Comparison of ENCODE assay signal across 12 cellular contexts in the genomic region with DNA sequence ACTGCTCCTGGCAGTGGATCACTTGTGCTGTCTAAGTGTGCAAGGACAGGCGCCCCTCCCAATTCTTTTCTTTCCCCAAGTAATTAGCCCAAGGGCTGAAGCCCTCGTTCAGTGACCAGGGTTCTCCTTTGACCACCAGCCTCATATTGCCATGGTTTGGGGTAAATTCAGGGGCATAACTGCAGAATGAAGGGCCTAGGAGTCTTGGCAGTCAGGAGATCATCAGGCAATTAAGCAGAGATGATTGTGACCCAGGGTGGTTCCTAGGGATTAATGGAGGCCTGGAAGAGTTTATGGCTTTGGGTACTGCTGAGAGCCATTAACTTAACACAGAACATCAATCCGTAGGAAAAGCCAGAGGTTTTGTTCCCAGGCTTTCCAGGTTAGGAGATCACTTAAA.
DNase-seq lines count a peak whose midpoint lies in the region; ATAC-seq and TF ChIP-seq lines count a peak whose summit lies in the region.
"Had no signal": no experiment of that assay in that cellular context is flagged by ENCODE, and none has a peak within 500 bp of the region (broad histone marks: within the 10 kb centered on the region; RNA-seq: fewer than 3 reads in every experiment).

No MANE protein-coding gene starts in this region.

- H3K9me3 ChIP-seq in mesenchymal stem cell (ENCODE audit: control insufficient read depth, low read length) (no peaks in the 10 kb centered on the region), suprapubic skin (no peaks in the 10 kb centered on the region)
- H3K9me3 ChIP-seq: colonic mucosa had no signal

- no peak overlapping the region for H3K27ac ChIP-seq in mesenchymal stem cell (ENCODE audit: low read length, poor library complexity, severe bottlenecking)
- peak overlapping the region; percentile 72 for H3K27ac ChIP-seq in suprapubic skin
- no peak overlapping the region for H3K27ac ChIP-seq in caudate nucleus (ENCODE audit: low read depth, low read length)

- peak overlapping the region; percentile 88 for H3K9ac ChIP-seq in mesenchymal stem cell (ENCODE audit: low read length)

- H2AFZ ChIP-seq in mesenchymal stem cell (ENCODE audit: low read depth, low read length): no peak overlapping the region

- peaks cover 60% of the 10 kb centered on the region for H3K36me3 Mint-ChIP-seq in activated CD8-positive, alpha-beta memory T cell treated with anti-CD3 and anti-CD28 coated beads, Interleukin-2, amount 10 ng/mL, durations not matched to agents 7 days and 5 days
- H3K36me3 Mint-ChIP-seq in activated naive CD4-positive, alpha-beta T cell treated with anti-CD3 and anti-CD28 coated beads, Interleukin-2, amount 50 U/mL, for 72 hours: peaks cover 34% of the 10 kb centered on the region in 2 donors

- no peak overlapping the region for H3K4ac ChIP-seq in mesenchymal stem cell (ENCODE audit: low read depth in 1 of 2, low read length in 2 of 2)

- H3K14ac ChIP-seq in mesenchymal stem cell (ENCODE audit: low read length in 2 of 2): no peak overlapping the region

- no peaks in the 10 kb centered on the region for H3K9me3 Mint-ChIP-seq in activated CD8-positive, alpha-beta memory T cell treated with anti-CD3 and anti-CD28 coated beads, Interleukin-2, amount 10 ng/mL, durations not matched to agents 7 days and 5 days (ENCODE audit: low read depth)
- no peaks in the 10 kb centered on the region for H3K9me3 Mint-ChIP-seq in activated naive CD4-positive, alpha-beta T cell treated with anti-CD3 and anti-CD28 coated beads, Interleukin-2, amount 50 U/mL, for 72 hours

- no peak for TF ChIP-seq EP300 in suprapubic skin (IDR thresholded peaks at IDR 0.05)

- H3K4me1 Mint-ChIP-seq in activated CD8-positive, alpha-beta memory T cell treated with anti-CD3 and anti-CD28 coated beads, Interleukin-2, amount 10 ng/mL, durations not matched to agents 7 days and 5 days: peaks cover 72% of the 10 kb centered on the region

- H2AK5ac ChIP-seq in mesenchymal stem cell (ENCODE audit: low read length, severe bottlenecking): no peak overlapping the region

- H2BK12ac ChIP-seq in mesenchymal stem cell (ENCODE audit: low read length in 2 of 2): peak overlapping the region; percentile 16 to 97

- H3K36me3 ChIP-seq in mesenchymal stem cell (ENCODE audit: control insufficient read depth in 1 of 2, insufficient read depth in 2 of 2, low read depth in 1 of 2, low read length in 2 of 2) (peaks cover 5% of the 10 kb centered on the region in 2 experiments), suprapubic skin (peaks cover 8% of the 10 kb centered on the region)
- H3K36me3 ChIP-seq: colonic mucosa had no signal

- H3K4me3 ChIP-seq in mesenchymal stem cell (ENCODE audit: insufficient read depth in 1 of 2, low read depth in 1 of 2, low read length in 2 of 2) (no peak overlapping the region), suprapubic skin (no peak overlapping the region)
- H3K4me3 ChIP-seq: colonic mucosa had no signal

- H4K91ac ChIP-seq in mesenchymal stem cell (ENCODE audit: low read length): no peak overlapping the region

- no peak overlapping the region for H3K23ac ChIP-seq in mesenchymal stem cell (ENCODE audit: low read length in 2 of 2)

- TF ChIP-seq CTCF in suprapubic skin (IDR thresholded peaks at IDR 0.05): no peak

- peak overlapping the region; percentile 96 for H2BK15ac ChIP-seq in mesenchymal stem cell (ENCODE audit: low read depth, poor library complexity, severe bottlenecking)

- DNase-seq in activated CD8-positive, alpha-beta memory T cell treated with anti-CD3 and anti-CD28 coated beads, Interleukin-2, amount 10 ng/mL, durations not matched to agents 7 days and 5 days: no peak
- no peak for DNase-seq in activated CD8-positive, alpha-beta memory T cell treated with anti-CD3 and anti-CD28 coated beads for 24 hours
- DNase-seq in activated naive CD4-positive, alpha-beta T cell treated with anti-CD3 and anti-CD28 coated beads, Interleukin-2, amount 50 U/mL, for 72 hours (ENCODE audit: low spot score in 2 of 2): peak in 1 of 2 donors; percentile 9
- DNase-seq in mesenchymal stem cell (no peak), suprapubic skin (ENCODE audit: low spot score in 2 of 2) (peak in 1 of 2 donors; percentile 7), GM19240 (ENCODE audit: insufficient read length, low spot score) (no peak), caudate nucleus (lab: John Stamatoyannopoulos, UW) (no peak), NCI-H510A (lab: John Stamatoyannopoulos, UW) (no peak)
- DNase-seq: ACHN, colonic mucosa, NCI-H1694 treated with DMSO at 0.1 percent for 48 hours, right cardiac atrium had no signal

- peak overlapping the region; percentile 54 for H3K4me3 Mint-ChIP-seq in activated CD8-positive, alpha-beta memory T cell treated with anti-CD3 and anti-CD28 coated beads, Interleukin-2, amount 10 ng/mL, durations not matched to agents 7 days and 5 days

- no peak overlapping the region for H3K18ac ChIP-seq in mesenchymal stem cell (ENCODE audit: low read depth in 1 of 2, low read length in 2 of 2)

- CTCF ChIA-PET in activated CD8-positive, alpha-beta memory T cell treated with anti-CD3 and anti-CD28 coated beads, Interleukin-2, amount 10 ng/mL, durations not matched to agents 7 days and 5 days (lab: Charles Lee): interaction anchor here (0.6 to 4.5 kb wide), 5 partner anchors 14 to 68 kb away, joined by 3 to 30 read pairs (median 5); no protein-coding TSS in a partner anchor

- 80% methylated on average over 2 of the region's 3 CpGs for WGBS in mesenchymal stem cell
- WGBS in suprapubic skin: 81% methylated on average over 3 of the region's 3 CpGs

- no peaks in the 10 kb centered on the region for H3K27me3 ChIP-seq in mesenchymal stem cell (ENCODE audit: control insufficient read depth in 1 of 2, insufficient read depth in 1 of 2, low read length in 2 of 2)
- no peaks in the 10 kb centered on the region for H3K27me3 ChIP-seq in suprapubic skin
- H3K27me3 ChIP-seq: colonic mucosa had no signal

- peaks cover 8% of the 10 kb centered on the region for H3K79me1 ChIP-seq in mesenchymal stem cell (replicated peaks; ENCODE audit: low read length, poor library complexity, severe bottlenecking)

- H3K4me1 ChIP-seq in mesenchymal stem cell (ENCODE audit: control insufficient read depth, insufficient read depth, low read depth, low read length) (peaks cover 17% of the 10 kb centered on the region), suprapubic skin (peaks cover 40% of the 10 kb centered on the region)

- no peak for ATAC-seq in activated CD8-positive, alpha-beta memory T cell treated with anti-CD3 and anti-CD28 coated beads, Interleukin-2, amount 10 ng/mL, durations not matched to agents 7 days and 5 days
- no peak for ATAC-seq in activated naive CD4-positive, alpha-beta T cell treated with anti-CD3 and anti-CD28 coated beads, Interleukin-2, amount 50 U/mL, for 72 hours

- H2BK120ac ChIP-seq in mesenchymal stem cell (ENCODE audit: low read depth, low read length): peak overlapping the region; percentile 21

- H3K27me3 Mint-ChIP-seq in activated CD8-positive, alpha-beta memory T cell treated with anti-CD3 and anti-CD28 coated beads, Interleukin-2, amount 10 ng/mL, durations not matched to agents 7 days and 5 days: peaks cover 5% of the 10 kb centered on the region

- H4K8ac ChIP-seq in mesenchymal stem cell (ENCODE audit: low read length): peak overlapping the region; percentile 7

- no peak overlapping the region for H3K4me2 ChIP-seq in mesenchymal stem cell (ENCODE audit: low read length, poor library complexity, severe bottlenecking)

- TF ChIP-seq POLR2A in suprapubic skin (IDR thresholded peaks at IDR 0.05): no peak

- H3K27ac Mint-ChIP-seq in activated CD8-positive, alpha-beta memory T cell treated with anti-CD3 and anti-CD28 coated beads, Interleukin-2, amount 10 ng/mL, durations not matched to agents 7 days and 5 days: peak overlapping the region; percentile 84
- H3K27ac Mint-ChIP-seq in activated naive CD4-positive, alpha-beta T cell treated with anti-CD3 and anti-CD28 coated beads, Interleukin-2, amount 50 U/mL, for 72 hours: peak overlapping the region; percentile 97 to 99

- no peak overlapping the region for H2BK5ac ChIP-seq in mesenchymal stem cell (ENCODE audit: low read depth, low read length, poor library complexity, severe bottlenecking)
